Comparison of ENCODE assay signal across 7 cellular contexts in genomic region chr3:53255360-53255774, GRCh38. TPM values are rescaled to one million over a fixed set of nuclear protein-coding genes. Genes with fewer than 3 reads are reported as not detected.
DNase-seq lines count a peak whose midpoint lies in the region; ATAC-seq and TF ChIP-seq lines count a peak whose summit lies in the region.

No MANE protein-coding gene starts in this region.

- peak overlapping the region; percentile 79 for H3K27ac Mint-ChIP-seq in HFFc6
- peak overlapping the region; percentile 79 to 85 for H3K27ac Mint-ChIP-seq in activated naive CD4-positive, alpha-beta T cell treated with anti-CD3 and anti-CD28 coated beads, Interleukin-2, amount 50 U/mL, for 72 hours

- peaks cover 44% of the 10 kb centered on the region for H3K4me1 Mint-ChIP-seq in HFFc6 (ENCODE audit: low read depth)

- H3K4me1 ChIP-seq in NT2/D1 (ENCODE audit: insufficient read depth, insufficient read length) (peaks cover 35% of the 10 kb centered on the region), right cardiac atrium (ENCODE audit: control insufficient read depth, insufficient read depth, low read length) (peaks cover 11% of the 10 kb centered on the region)

- DNase-seq in HFFc6 (no peak), NT2/D1 (ENCODE audit: low read depth, low spot score) (no peak), right cardiac atrium (peak in 2 of 3 donors; percentile 45 to 81), skeletal muscle cell (ENCODE audit: low read depth) (no peak), A172 (ENCODE audit: low spot score) (no peak)
- peak; percentile 46 to 66 for DNase-seq in activated naive CD4-positive, alpha-beta T cell treated with anti-CD3 and anti-CD28 coated beads, Interleukin-2, amount 50 U/mL, for 72 hours (ENCODE audit: low spot score in 2 of 2)

- H3K36me3 Mint-ChIP-seq in HFFc6 (ENCODE audit: low read depth), result peaks cover 30% of the 10 kb centered on the region
- peaks cover 5 to 21% of the 10 kb centered on the region in 2 donors for H3K36me3 Mint-ChIP-seq in activated naive CD4-positive, alpha-beta T cell treated with anti-CD3 and anti-CD28 coated beads, Interleukin-2, amount 50 U/mL, for 72 hours

- no peaks in the 10 kb centered on the region for H3K9me3 Mint-ChIP-seq in HFFc6
- no peaks in the 10 kb centered on the region for H3K9me3 Mint-ChIP-seq in activated naive CD4-positive, alpha-beta T cell treated with anti-CD3 and anti-CD28 coated beads, Interleukin-2, amount 50 U/mL, for 72 hours

- H3K27me3 Mint-ChIP-seq in HFFc6 (ENCODE audit: insufficient read depth), result peaks cover 6% of the 10 kb centered on the region

- H3K27ac ChIP-seq in right cardiac atrium (ENCODE audit: low read length), result peak overlapping the region; percentile 45

- intact Hi-C loops in right cardiac atrium (cut with DNase I), result no loop called here

- peak overlapping the region; percentile 99 for H3K9ac ChIP-seq in NT2/D1 (ENCODE audit: insufficient read length, low read depth)

- H3K4me3 ChIP-seq in NT2/D1 (ENCODE audit: insufficient read length, low read depth) (peak overlapping the region; percentile 91), right cardiac atrium (ENCODE audit: low read length) (peak overlapping the region; percentile 59), skeletal muscle cell (ENCODE audit: low read depth, low read length) (peak overlapping the region; percentile 83)

- H3K27me3 ChIP-seq in NT2/D1 (ENCODE audit: insufficient read depth, insufficient read length) (no peaks in the 10 kb centered on the region), right cardiac atrium (ENCODE audit: control insufficient read depth, insufficient read depth) (no peaks in the 10 kb centered on the region)

- peak overlapping the region; percentile 97 for H3K4me3 Mint-ChIP-seq in HFFc6

- peaks cover 40% of the 10 kb centered on the region for H3K36me3 ChIP-seq in NT2/D1 (ENCODE audit: insufficient read depth, insufficient read length, low read length)

- no peaks in the 10 kb centered on the region for H3K9me3 ChIP-seq in NT2/D1 (ENCODE audit: insufficient read depth, low read length)
- no peaks in the 10 kb centered on the region for H3K9me3 ChIP-seq in right cardiac atrium (ENCODE audit: control insufficient read depth, low read length)

- ATAC-seq in GM18502 (IDR thresholded peaks at IDR 0.05; ENCODE audit: poor library complexity, unreplicated experiment), result peak; percentile 47
- ATAC-seq in activated naive CD4-positive, alpha-beta T cell treated with anti-CD3 and anti-CD28 coated beads, Interleukin-2, amount 50 U/mL, for 72 hours, result peak; percentile 65 to 73
- peak; percentile 47 to 56 for ATAC-seq in right cardiac atrium

- no peak for TF ChIP-seq CTCF in HFFc6 (IDR thresholded peaks at IDR 0.05)

- WGBS in right cardiac atrium, result 0% methylated on average over 49 of the region's 49 CpGs

RNA-seq across cellular contexts. Expression of gene TKT, which starts 0.5 kb away (rescaled TPM):
- total RNA-seq in HFFc6 (2021; fragmentation: NEBNext Ultra II Directional; extraction: Animal tissue kit (Norgen Biotek cat#: 25700)), result 100 to 1,000 TPM; 335 to 562 (median 471) TPM
- 100 to 1,000 TPM; 258 to 359 TPM for total RNA-seq in activated naive CD4-positive, alpha-beta T cell treated with anti-CD3 and anti-CD28 coated beads, Interleukin-2, amount 50 U/mL, for 72 hours
- total RNA-seq in right cardiac atrium, result 10 to 100 TPM; 40.3 to 61.8 (median 42.7) TPM
- 37.7 TPM for polyA plus RNA-seq in right cardiac atrium
- total RNA-seq in A172 (2014; rRNA removed; shearing (Covaris generic)), result 406 and 438 TPM in 2 replicates

Comparison
In these comparisons a context has a peak if more than half of its experiments do, and no peak if none do; other contexts are left out.
1. DNase-seq: peak in activated naive CD4-positive, alpha-beta T cell treated with anti-CD3 and anti-CD28 coated beads, Interleukin-2, amount 50 U/mL, for 72 hours (2 of 2) and right cardiac atrium (2 of 3); none in HFFc6 (single experiment), NT2/D1 (single experiment), skeletal muscle cell (single experiment) and A172 (single experiment).
2. Peak in every context shown above with its lines, with median percentiles within 50 percentile points of each other: ATAC-seq and H3K4me3 ChIP-seq.